Comparison of ENCODE assay signal across 8 cellular contexts in the genomic region with DNA sequence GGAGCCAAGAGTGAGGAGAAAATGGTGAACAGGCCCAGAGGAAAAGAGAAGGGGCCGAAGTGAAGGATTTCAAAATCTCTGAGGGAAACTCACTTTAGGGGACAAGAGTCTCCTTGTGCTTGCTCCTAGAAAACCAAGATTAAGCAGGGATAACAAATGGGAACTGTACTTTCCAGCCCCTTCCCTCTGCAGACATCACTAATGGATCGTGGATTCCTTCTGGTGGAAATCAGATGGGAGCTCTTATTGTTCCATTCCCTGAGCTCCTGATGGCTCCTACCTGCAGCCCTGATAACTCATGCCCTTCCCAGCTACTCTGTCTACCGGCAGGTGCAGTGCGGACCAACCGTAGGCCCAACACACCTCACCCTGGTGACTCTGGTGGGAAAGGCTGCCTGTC. TPM values are rescaled to one million over a fixed set of nuclear protein-coding genes. Genes with fewer than 3 reads are reported as not detected.
"Had no signal": no experiment of that assay in that cellular context is flagged by ENCODE, and none has a peak within 500 bp of the region (broad histone marks: within the 10 kb centered on the region; RNA-seq: fewer than 3 reads in every experiment).

No MANE protein-coding gene starts in this region.

- H3K4me3 ChIP-seq: GM23248, HAP-1 had no signal

- DNase-seq: GOT3 had no signal

- H3K4me1 ChIP-seq: HAP-1 had no signal

- H3K36me3 Mint-ChIP-seq: IgD-negative memory B cell had no signal

- H3K27ac ChIP-seq: GM23248 had no signal

- H3K27ac Mint-ChIP-seq: IgD-negative memory B cell had no signal

- H2AFZ ChIP-seq: GM23248 had no signal

- H3K9me3 ChIP-seq: HAP-1 had no signal

- H3K9ac ChIP-seq: GM23248 had no signal

- H3K4me3 Mint-ChIP-seq: IgD-negative memory B cell had no signal

- H3K36me3 ChIP-seq: HAP-1 had no signal

RNA-seq across cellular contexts. Expression of gene RESP18, which starts 20.6 kb away (rescaled TPM):
- total RNA-seq: GM23248, H4, H7, HepG2, HT1080 had no signal

RNA-seq across cellular contexts. Expression of gene PTPRN, which starts 43.9 kb away (rescaled TPM):
- total RNA-seq: HepG2 had no signal
